9 cellular contexts compared by ENCODE assay signal in the genomic region with DNA sequence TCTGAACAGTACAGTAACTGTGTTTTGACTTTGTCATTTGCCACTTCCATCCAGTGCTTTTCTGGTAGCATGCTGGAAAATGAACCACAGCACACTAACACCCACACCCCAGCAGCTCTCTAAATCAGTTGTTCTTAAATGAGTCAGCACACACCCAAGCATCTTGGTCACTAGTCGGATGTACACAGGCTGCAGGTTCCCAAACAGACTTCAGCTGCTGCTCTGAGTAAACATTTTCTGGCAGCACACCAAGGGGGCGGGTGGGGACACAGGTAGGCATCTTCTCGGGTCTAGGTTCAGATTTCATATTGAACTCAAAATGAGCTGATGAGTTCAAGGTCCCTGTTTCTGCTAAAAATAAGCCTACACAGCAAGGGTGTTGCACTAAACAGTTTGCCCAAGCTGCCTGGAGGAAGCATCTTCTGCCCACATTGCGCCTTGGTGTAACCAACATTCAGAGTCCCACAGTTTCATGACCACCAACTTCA. TPM values are rescaled to one million over a fixed set of nuclear protein-coding genes. Genes with fewer than 3 reads are reported as not detected.
DNase-seq lines count a peak whose midpoint lies in the region; ATAC-seq and TF ChIP-seq lines count a peak whose summit lies in the region.
"Had no signal": no experiment of that assay in that cellular context is flagged by ENCODE, and none has a peak within 500 bp of the region (broad histone marks: within the 10 kb centered on the region; RNA-seq: fewer than 3 reads in every experiment).

No MANE protein-coding gene starts in this region.

- H3K9me3 ChIP-seq in HEK293 (ENCODE audit: control insufficient read depth, insufficient read depth, low read depth, low read length) = no peaks in the 10 kb centered on the region
- H3K9me3 ChIP-seq in gastroesophageal sphincter = no peaks in the 10 kb centered on the region
- H3K9me3 ChIP-seq in upper lobe of left lung = no peaks in the 10 kb centered on the region

- ATAC-seq in GM18517 (IDR thresholded peaks at IDR 0.05; ENCODE audit: unreplicated experiment) = peak; percentile 84
- ATAC-seq in stimulated activated memory B cell treated with anti-CD40 and anti-IgM and Interleukin-4, amounts not matched to agents 10 μg/mL and 1 μg/mL and 100 μg/mL, for 72 hours = peak; percentile 89
- ATAC-seq in gastroesophageal sphincter = no peak
- no peak for ATAC-seq in upper lobe of left lung (ENCODE audit: low FRiP score in 2 of 2)

- H3K27ac ChIP-seq in HEK293 (ENCODE audit: extremely low read depth, low read depth, low read length) = no peak overlapping the region
- no peak overlapping the region for H3K27ac ChIP-seq in gastroesophageal sphincter
- no peak overlapping the region for H3K27ac ChIP-seq in upper lobe of left lung

- H3K4me1 ChIP-seq in HEK293 (ENCODE audit: control insufficient read depth, insufficient read depth, low read length) (0 out of 2 replicates have a peak, but pooled peaks cover 2% of the 10 kb centered on the region), gastroesophageal sphincter (no peaks in the 10 kb centered on the region), upper lobe of left lung (no peaks in the 10 kb centered on the region)

- H3K27me3 ChIP-seq in gastroesophageal sphincter (no peaks in the 10 kb centered on the region), upper lobe of left lung (no peaks in the 10 kb centered on the region)

- H3K4me3 Mint-ChIP-seq in activated naive CD4-positive, alpha-beta T cell treated with anti-CD3 and anti-CD28 coated beads, Interleukin-2, amount 50 U/mL, for 24 hours = no peak overlapping the region
- no peak overlapping the region for H3K4me3 Mint-ChIP-seq in stimulated activated memory B cell treated with anti-CD40 and anti-IgM and Interleukin-4, amounts not matched to agents 10 μg/mL and 1 μg/mL and 100 μg/mL, for 72 hours
- no peak overlapping the region for H3K4me3 Mint-ChIP-seq in chondrocyte (ENCODE audit: unreplicated experiment)

- no peak for TF ChIP-seq EP300 in gastroesophageal sphincter (IDR thresholded peaks at IDR 0.05)
- TF ChIP-seq EP300 in upper lobe of left lung (IDR thresholded peaks at IDR 0.05) = no peak

- H3K4me1 Mint-ChIP-seq in activated naive CD4-positive, alpha-beta T cell treated with anti-CD3 and anti-CD28 coated beads, Interleukin-2, amount 50 U/mL, for 24 hours = peaks cover 15% of the 10 kb centered on the region
- peaks cover 26% of the 10 kb centered on the region for H3K4me1 Mint-ChIP-seq in stimulated activated memory B cell treated with anti-CD40 and anti-IgM and Interleukin-4, amounts not matched to agents 10 μg/mL and 1 μg/mL and 100 μg/mL, for 72 hours
- no peaks in the 10 kb centered on the region for H3K4me1 Mint-ChIP-seq in chondrocyte (ENCODE audit: low read depth)

- 79 to 100% methylated on average over 1 to 4 of the region's 4 CpGs for WGBS in gastroesophageal sphincter (ENCODE audit: low coverage in 1 of 2), 2 donors
- WGBS in upper lobe of left lung, 2 donors = 40 to 68% methylated on average over 4 of the region's 4 CpGs

- H3K9me3 Mint-ChIP-seq in activated naive CD4-positive, alpha-beta T cell treated with anti-CD3 and anti-CD28 coated beads, Interleukin-2, amount 50 U/mL, for 24 hours = no peaks in the 10 kb centered on the region
- peaks cover 3% of the 10 kb centered on the region for H3K9me3 Mint-ChIP-seq in stimulated activated memory B cell treated with anti-CD40 and anti-IgM and Interleukin-4, amounts not matched to agents 10 μg/mL and 1 μg/mL and 100 μg/mL, for 72 hours
- peaks cover 3% of the 10 kb centered on the region for H3K9me3 Mint-ChIP-seq in chondrocyte (ENCODE audit: low read depth)

- CTCF ChIA-PET in HEK293 (lab: Yijun Ruan, JAX) = interaction anchor here (0.9 kb wide), 1 partner anchor 26 kb away, joined by 3 read pairs; no protein-coding TSS in a partner anchor

- peaks cover 2% of the 10 kb centered on the region for H3K36me3 Mint-ChIP-seq in activated naive CD4-positive, alpha-beta T cell treated with anti-CD3 and anti-CD28 coated beads, Interleukin-2, amount 50 U/mL, for 24 hours
- peaks cover 13% of the 10 kb centered on the region for H3K36me3 Mint-ChIP-seq in stimulated activated memory B cell treated with anti-CD40 and anti-IgM and Interleukin-4, amounts not matched to agents 10 μg/mL and 1 μg/mL and 100 μg/mL, for 72 hours
- no peaks in the 10 kb centered on the region for H3K36me3 Mint-ChIP-seq in chondrocyte (ENCODE audit: low read depth)

- POLR2A ChIA-PET in HEK293 (lab: Yijun Ruan, JAX) = no interaction called here

- H3K36me3 ChIP-seq in HEK293 (ENCODE audit: control insufficient read depth in 2 of 2, insufficient read depth in 1 of 2, low read length in 2 of 2) (no peaks in the 10 kb centered on the region), gastroesophageal sphincter (no peaks in the 10 kb centered on the region), upper lobe of left lung (no peaks in the 10 kb centered on the region)

- peak overlapping the region; percentile 25 for H3K27ac Mint-ChIP-seq in activated naive CD4-positive, alpha-beta T cell treated with anti-CD3 and anti-CD28 coated beads, Interleukin-2, amount 50 U/mL, for 24 hours
- no peak overlapping the region for H3K27ac Mint-ChIP-seq in stimulated activated memory B cell treated with anti-CD40 and anti-IgM and Interleukin-4, amounts not matched to agents 10 μg/mL and 1 μg/mL and 100 μg/mL, for 72 hours
- no peak overlapping the region for H3K27ac Mint-ChIP-seq in chondrocyte (ENCODE audit: unreplicated experiment)

- H3K4me3 ChIP-seq in HEK293 (ENCODE audit: low read depth, low read length) (no peak overlapping the region), gastroesophageal sphincter (no peak overlapping the region), upper lobe of left lung (no peak overlapping the region)
- H3K4me3 ChIP-seq: skin epidermis had no signal

- no peaks in the 10 kb centered on the region for H3K27me3 Mint-ChIP-seq in activated naive CD4-positive, alpha-beta T cell treated with anti-CD3 and anti-CD28 coated beads, Interleukin-2, amount 50 U/mL, for 24 hours
- no peaks in the 10 kb centered on the region for H3K27me3 Mint-ChIP-seq in stimulated activated memory B cell treated with anti-CD40 and anti-IgM and Interleukin-4, amounts not matched to agents 10 μg/mL and 1 μg/mL and 100 μg/mL, for 72 hours
- peaks cover 20% of the 10 kb centered on the region for H3K27me3 Mint-ChIP-seq in chondrocyte (ENCODE audit: low read depth)

- DNase-seq in NCI-H345 (lab: John Stamatoyannopoulos, UW) (peak; percentile 72), upper lobe of left lung (no peak), chondrocyte (ENCODE audit: low spot score) (no peak)

- no peak for TF ChIP-seq POLR2A in gastroesophageal sphincter (IDR thresholded peaks at IDR 0.05)
- no peak for TF ChIP-seq POLR2A in upper lobe of left lung (IDR thresholded peaks at IDR 0.05)

- no peak for TF ChIP-seq CTCF in HEK293 (tag by site-specific recombination; IDR thresholded peaks at IDR 0.05)
- no peak for TF ChIP-seq CTCF in gastroesophageal sphincter (IDR thresholded peaks at IDR 0.05)
- no peak for TF ChIP-seq CTCF in upper lobe of left lung (IDR thresholded peaks at IDR 0.05)
- no peak for TF ChIP-seq CTCF in chondrocyte (IDR thresholded peaks at IDR 0.05)

TF ChIP-seq in HEK293, 187 proteins besides CTCF, POLR2A, EP300 and RAD21:
- peak; percentile 40; the same call in 1 of the 2 replicates for TF ChIP-seq ZFHX2 (tag by site-specific recombination; conservative IDR thresholded peaks at IDR 0.05)
- no peak for TF ChIP-seq ZNF473 (tag by site-specific recombination; IDR thresholded peaks at IDR 0.05)
- no peak for TF ChIP-seq ZBTB1 (tag by site-specific recombination; IDR thresholded peaks at IDR 0.05)
- no peak for TF ChIP-seq ZNF792 (tag by site-specific recombination; IDR thresholded peaks at IDR 0.05)
- TF ChIP-seq, protein P1, sequence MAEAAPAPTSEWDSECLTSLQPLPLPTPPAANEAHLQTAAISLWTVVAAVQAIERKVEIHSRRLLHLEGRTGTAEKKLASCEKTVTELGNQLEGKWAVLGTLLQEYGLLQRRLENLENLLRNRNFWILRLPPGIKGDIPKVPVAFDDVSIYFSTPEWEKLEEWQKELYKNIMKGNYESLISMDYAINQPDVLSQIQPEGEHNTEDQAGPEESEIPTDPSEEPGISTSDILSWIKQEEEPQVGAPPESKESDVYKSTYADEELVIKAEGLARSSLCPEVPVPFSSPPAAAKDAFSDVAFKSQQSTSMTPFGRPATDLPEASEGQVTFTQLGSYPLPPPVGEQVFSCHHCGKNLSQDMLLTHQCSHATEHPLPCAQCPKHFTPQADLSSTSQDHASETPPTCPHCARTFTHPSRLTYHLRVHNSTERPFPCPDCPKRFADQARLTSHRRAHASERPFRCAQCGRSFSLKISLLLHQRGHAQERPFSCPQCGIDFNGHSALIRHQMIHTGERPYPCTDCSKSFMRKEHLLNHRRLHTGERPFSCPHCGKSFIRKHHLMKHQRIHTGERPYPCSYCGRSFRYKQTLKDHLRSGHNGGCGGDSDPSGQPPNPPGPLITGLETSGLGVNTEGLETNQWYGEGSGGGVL (tag by site-specific recombination; IDR thresholded peaks at IDR 0.05) = no peak
- TF ChIP-seq EGR2 (tag by site-specific recombination; IDR thresholded peaks at IDR 0.05; ENCODE audit: low read depth) = 0 out of 2 replicates have a peak, but pooled peaks have one; percentile 25
TF ChIP-seq in HEK293: peak in this region for 2.

RNA-seq across cellular contexts. Expression of a gene that starts 39.8 kb away (rescaled TPM):
- total RNA-seq in gastroesophageal sphincter (not detected), upper lobe of left lung (under 1 TPM in 2 of 6 donors, not detected in 4; 0.54 to 0.57 TPM), chondrocyte (not detected in 3 replicates)

Comparison
In these comparisons a context has a peak if more than half of its experiments do, and no peak if none do; other contexts are left out.
1. ATAC-seq: peak in GM18517 (single experiment) and stimulated activated memory B cell treated with anti-CD40 and anti-IgM and Interleukin-4, amounts not matched to agents 10 μg/mL and 1 μg/mL and 100 μg/mL, for 72 hours (single experiment); none in gastroesophageal sphincter (single experiment) and upper lobe of left lung (0 of 2).